In the genomic region with DNA sequence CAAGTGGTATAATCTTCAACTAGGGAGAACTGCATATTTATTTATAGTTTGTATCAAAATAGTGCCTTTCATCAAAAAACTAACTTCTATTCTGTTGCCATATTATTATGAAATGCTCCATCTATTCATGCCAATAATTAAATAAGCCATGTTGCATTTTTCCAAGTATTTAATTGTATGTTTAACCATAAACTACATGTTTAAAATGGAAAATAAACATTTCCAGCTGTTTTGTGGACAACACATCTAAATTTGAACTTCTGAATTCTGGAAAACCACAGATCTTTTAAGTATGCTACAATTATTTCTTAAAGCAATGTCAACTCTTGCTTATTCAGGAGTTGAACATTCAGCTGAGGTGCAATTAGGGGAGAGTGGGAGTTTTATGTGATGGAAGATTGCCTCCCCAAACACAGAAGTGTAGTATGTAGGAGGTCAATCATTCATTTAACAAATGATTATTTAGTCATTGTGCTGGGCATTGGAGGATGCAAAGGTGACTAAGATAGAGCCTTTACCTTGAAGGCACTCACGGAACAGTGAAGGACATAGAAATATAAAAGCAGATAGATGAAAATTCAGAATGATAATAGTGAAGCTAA, we compare ENCODE assay signal across 17 cellular contexts.
DNase-seq lines count a peak whose midpoint lies in the region; ATAC-seq, FAIRE-seq and TF ChIP-seq lines count a peak whose summit lies in the region.
"Had no signal": no experiment of that assay in that cellular context is flagged by ENCODE, and none has a peak within 500 bp of the region (broad histone marks: within the 10 kb centered on the region; RNA-seq: fewer than 3 reads in every experiment).

No MANE protein-coding gene starts in this region.

- TF ChIP-seq EP300 in A549 (IDR thresholded peaks at IDR 0.05) = no peak

- peak; percentile 32 for FAIRE-seq in A549 (lab: Jason Lieb, UNC)
- FAIRE-seq: H1, K562 had no signal

- no peak overlapping the region for H3K4me3 Mint-ChIP-seq in endodermal cell
- H3K4me3 Mint-ChIP-seq: CD14-positive monocyte; CD8-positive, alpha-beta T cell had no signal

- WGBS in A549 (ENCODE audit: missing lambda C conversion rate) = 77% methylated on average over 1 of the region's 1 CpG
- WGBS in endodermal cell (ENCODE audit: insufficient coverage in 1 of 2, insufficient read length in 1 of 2), 2 experiments = 94% methylated on average over 1 of the region's 1 CpG; no CpG with 5 or more reads in 1 of the 2 experiments

- H3K4me1 ChIP-seq in A549 = no peaks in the 10 kb centered on the region
- peaks cover 8% of the 10 kb centered on the region for H3K4me1 ChIP-seq in endodermal cell (ENCODE audit: control insufficient read depth, insufficient read depth, low read length)

- no peak overlapping the region for H3K4me3 ChIP-seq in A549
- H3K4me3 ChIP-seq in endodermal cell (ENCODE audit: low read length) = no peak overlapping the region
- H3K4me3 ChIP-seq: K562 had no signal

- no peak for TF ChIP-seq POLR2A in A549 (IDR thresholded peaks at IDR 0.05; ENCODE audit: low read length)

- no peaks in the 10 kb centered on the region for H3K36me3 Mint-ChIP-seq in endodermal cell (ENCODE audit: low read depth)
- H3K36me3 Mint-ChIP-seq: CD14-positive monocyte; CD8-positive, alpha-beta T cell had no signal

- DNase-seq in A549 (ENCODE audit: low read depth in 1 of 2, low spot score in 1 of 2) = no peak
- DNase-seq in EH (ENCODE audit: low read depth) = peak; percentile 1
- DNase-seq in fibroblast of gingiva (ENCODE audit: low read depth) = peak; percentile 55
- peak; percentile 65 for DNase-seq in renal cortical epithelial cell (ENCODE audit: low read depth)
- no peak for DNase-seq in activated CD8-positive, alpha-beta memory T cell treated with anti-CD3 and anti-CD28 coated beads for 24 hours
- no peak for DNase-seq in MV-4-11 (lab: John Stamatoyannopoulos, UW)
- no peak for DNase-seq in endodermal cell
- DNase-seq: BE2C; CD8-positive, alpha-beta T cell; COR-L47; DND-41; GF-D8; HCEC 1CT had no signal

- TF ChIP-seq RAD21 in A549 (conservative IDR thresholded peaks at IDR 0.05 in 1 of 2, IDR thresholded peaks at IDR 0.05 in 1 of 2) = no peak

- no peaks in the 10 kb centered on the region for H3K36me3 ChIP-seq in endodermal cell (ENCODE audit: control insufficient read depth, insufficient read depth, low read length)
- H3K36me3 ChIP-seq: BE2C had no signal

- no peak overlapping the region for H3K9ac ChIP-seq in endodermal cell (ENCODE audit: extremely low read depth, low read length, poor library complexity, severe bottlenecking)

- POLR2A ChIA-PET in A549 (lab: Yijun Ruan, JAX) = no interaction called here

- CTCF ChIA-PET in A549 (lab: Yijun Ruan, JAX) = interaction anchor here (1.0 kb wide), 1 partner anchor 70 kb away, joined by 3 read pairs; no protein-coding TSS in a partner anchor

- H3K4me1 Mint-ChIP-seq in endodermal cell = peaks cover 12% of the 10 kb centered on the region
- H3K4me1 Mint-ChIP-seq: CD14-positive monocyte had no signal

- TF ChIP-seq CTCF in A549 (IDR thresholded peaks at IDR 0.05) = no peak
- TF ChIP-seq CTCF in endodermal cell (conservative IDR thresholded peaks at IDR 0.05) = no peak

- peaks cover 4% of the 10 kb centered on the region for H3K27me3 Mint-ChIP-seq in endodermal cell (ENCODE audit: insufficient read depth)

- no peak for ATAC-seq in A549
- ATAC-seq: CD8-positive, alpha-beta T cell; K562 had no signal

- H3K4me2 ChIP-seq in A549 = no peak overlapping the region

- H3K27ac ChIP-seq in A549 = no peak overlapping the region
- no peak overlapping the region for H3K27ac ChIP-seq in endodermal cell (ENCODE audit: low read depth, low read length)
- H3K27ac ChIP-seq: 22Rv1 had no signal

- H3K9me3 Mint-ChIP-seq in endodermal cell = peaks cover 3% of the 10 kb centered on the region
- H3K9me3 Mint-ChIP-seq: CD8-positive, alpha-beta T cell had no signal

- no peak overlapping the region for H3K27ac Mint-ChIP-seq in endodermal cell
- H3K27ac Mint-ChIP-seq: CD14-positive monocyte; CD8-positive, alpha-beta T cell had no signal

- H3K9me3 ChIP-seq in A549 (no peaks in the 10 kb centered on the region), endodermal cell (ENCODE audit: control insufficient read depth, low read length) (no peaks in the 10 kb centered on the region)
- H3K9me3 ChIP-seq: BE2C had no signal

- no peaks in the 10 kb centered on the region for H3K27me3 ChIP-seq in endodermal cell (ENCODE audit: control insufficient read depth, insufficient read depth, low read length, poor library complexity, severe bottlenecking)
- H3K27me3 ChIP-seq: BE2C had no signal

TF ChIP-seq in A549, 52 proteins besides CTCF, POLR2A, EP300 and RAD21:
- TF ChIP-seq, protein P1, sequence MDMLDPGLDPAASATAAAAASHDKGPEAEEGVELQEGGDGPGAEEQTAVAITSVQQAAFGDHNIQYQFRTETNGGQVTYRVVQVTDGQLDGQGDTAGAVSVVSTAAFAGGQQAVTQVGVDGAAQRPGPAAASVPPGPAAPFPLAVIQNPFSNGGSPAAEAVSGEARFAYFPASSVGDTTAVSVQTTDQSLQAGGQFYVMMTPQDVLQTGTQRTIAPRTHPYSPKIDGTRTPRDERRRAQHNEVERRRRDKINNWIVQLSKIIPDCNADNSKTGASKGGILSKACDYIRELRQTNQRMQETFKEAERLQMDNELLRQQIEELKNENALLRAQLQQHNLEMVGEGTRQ (IDR thresholded peaks at IDR 0.05) = no peak
- no peak for TF ChIP-seq JUN (IDR thresholded peaks at IDR 0.05)

Comparison
In these comparisons a context has a peak if more than half of its experiments do, and no peak if none do; other contexts are left out.
1. DNase-seq: peak in EH (single experiment), fibroblast of gingiva (single experiment) and renal cortical epithelial cell (single experiment); none in A549 (0 of 2), activated CD8-positive, alpha-beta memory T cell treated with anti-CD3 and anti-CD28 coated beads for 24 hours (single experiment), MV-4-11 (single experiment) and endodermal cell (single experiment).